ENCODE assay signal across 8 cellular contexts in genomic region chr17:7022791-7023571, GRCh38. TPM values are rescaled to one million over a fixed set of nuclear protein-coding genes. Genes with fewer than 3 reads are reported as not detected.
DNase-seq lines count a peak whose midpoint lies in the region; ATAC-seq and TF ChIP-seq lines count a peak whose summit lies in the region.

BCL6B (plus strand) TSS chr17:7023050; CDS start chr17:7023672, 622 bp downstream.

- H3K9ac ChIP-seq in BLaER1 treated with 17β-estradiol and CSF1 and Interleukin-3, amounts not matched to agents 10 nM and 100 nM = peak within 1 kb of the TSS; percentile 47 to 83 (median 73)

- no peaks in the 10 kb centered on the region for H3K36me3 Mint-ChIP-seq in natural killer cell treated with Interleukin-12 subunit alpha and Interleukin-12 subunit beta and Interleukin-15 and Interleukin-18, amount 100 ng/mL, for 72 hours

- peak within 1 kb of the TSS; percentile 54 to 88 (median 76) for H3K4me2 ChIP-seq in BLaER1 treated with 17β-estradiol and CSF1 and Interleukin-3, amounts not matched to agents 10 nM and 100 nM

- peak within 1 kb of the TSS; percentile 38 to 59 (median 48); a peak in 19 of 20 replicates for H3K4me3 ChIP-seq in BLaER1 treated with 17β-estradiol and CSF1 and Interleukin-3, amounts not matched to agents 10 nM and 100 nM
- H3K4me3 ChIP-seq in SJCRH30 = peak within 1 kb of the TSS; percentile 48
- peak within 1 kb of the TSS; percentile 35 for H3K4me3 ChIP-seq in epithelial cell of proximal tubule (ENCODE audit: low read depth, low read length)

- H3K4me1 Mint-ChIP-seq in natural killer cell treated with Interleukin-12 subunit alpha and Interleukin-12 subunit beta and Interleukin-15 and Interleukin-18, amount 100 ng/mL, for 72 hours (ENCODE audit: low read depth in 2 of 2) = peaks cover 47 to 53% of the 10 kb centered on the region in 2 donors

- no peak for ATAC-seq in natural killer cell treated with Interleukin-12 subunit alpha and Interleukin-12 subunit beta and Interleukin-15 and Interleukin-18, amount 100 ng/mL, for 72 hours
- ATAC-seq in GM21367 (IDR thresholded peaks at IDR 0.05; ENCODE audit: unreplicated experiment) (no peak), HG02938 (IDR thresholded peaks at IDR 0.05; ENCODE audit: unreplicated experiment) (no peak), GM21529 (IDR thresholded peaks at IDR 0.05; ENCODE audit: unreplicated experiment) (no peak)

- H3K36me3 ChIP-seq in BLaER1 treated with 17β-estradiol and CSF1 and Interleukin-3, amounts not matched to agents 10 nM and 100 nM = peaks cover 0 to 22% (median 0%) of the 10 kb centered on the region in 11 experiments; a peak in 6 of 22 replicates
- no peaks in the 10 kb centered on the region for H3K36me3 ChIP-seq in SJCRH30

- H3K4me3 Mint-ChIP-seq in natural killer cell treated with Interleukin-12 subunit alpha and Interleukin-12 subunit beta and Interleukin-15 and Interleukin-18, amount 100 ng/mL, for 72 hours = peak within 1 kb of the TSS; percentile 80

- peaks cover 0 to 11% (median 0%) of the 10 kb centered on the region in 11 experiments; a peak in 7 of 22 replicates for H3K9me3 ChIP-seq in BLaER1 treated with 17β-estradiol and CSF1 and Interleukin-3, amounts not matched to agents 10 nM and 100 nM (replicated peaks in 1 of 11)
- no peaks in the 10 kb centered on the region for H3K9me3 ChIP-seq in SJCRH30 (replicated peaks)

- H3K9me3 Mint-ChIP-seq in natural killer cell treated with Interleukin-12 subunit alpha and Interleukin-12 subunit beta and Interleukin-15 and Interleukin-18, amount 100 ng/mL, for 72 hours = no peaks in the 10 kb centered on the region

- peak within 1 kb of the TSS; percentile 74 to 90 for H3K27ac Mint-ChIP-seq in natural killer cell treated with Interleukin-12 subunit alpha and Interleukin-12 subunit beta and Interleukin-15 and Interleukin-18, amount 100 ng/mL, for 72 hours

- H3K4me1 ChIP-seq in BLaER1 treated with 17β-estradiol and CSF1 and Interleukin-3, amounts not matched to agents 10 nM and 100 nM = peaks cover 37 to 76% (median 60%) of the 10 kb centered on the region in 10 experiments
- H3K4me1 ChIP-seq in SJCRH30 = no peaks in the 10 kb centered on the region

- H3K27ac ChIP-seq in BLaER1 treated with 17β-estradiol and CSF1 and Interleukin-3, amounts not matched to agents 10 nM and 100 nM = peak within 1 kb of the TSS in 10 of 11 experiments; percentile 36 to 88 (median 70); a peak in 19 of 22 replicates
- H3K27ac ChIP-seq in SJCRH30 = peak within 1 kb of the TSS; percentile 29; the same call in 1 of the 2 replicates

- H3K27me3 Mint-ChIP-seq in natural killer cell treated with Interleukin-12 subunit alpha and Interleukin-12 subunit beta and Interleukin-15 and Interleukin-18, amount 100 ng/mL, for 72 hours = no peaks in the 10 kb centered on the region

- TF ChIP-seq CTCF in epithelial cell of proximal tubule (conservative IDR thresholded peaks at IDR 0.05; ENCODE audit: low read depth, low read length) = no peak

- no peaks in the 10 kb centered on the region for H4K20me1 ChIP-seq in BLaER1 treated with 17β-estradiol and CSF1 and Interleukin-3, amounts not matched to agents 10 nM and 100 nM

- DNase-seq in SJCRH30 = no peak
- DNase-seq in epithelial cell of proximal tubule (ENCODE audit: low read depth) = no peak
- no peak for DNase-seq in natural killer cell treated with Interleukin-12 subunit alpha and Interleukin-12 subunit beta and Interleukin-15 and Interleukin-18, amount 100 ng/mL, for 72 hours (ENCODE audit: low spot score)
- DNase-seq in NCI-H748 (lab: John Stamatoyannopoulos, UW; ENCODE audit: unreplicated experiment) = no peak

- peaks cover 23 to 38% (median 31%) of the 10 kb centered on the region in 11 experiments for H3K27me3 ChIP-seq in BLaER1 treated with 17β-estradiol and CSF1 and Interleukin-3, amounts not matched to agents 10 nM and 100 nM
- H3K27me3 ChIP-seq in SJCRH30 = no peaks in the 10 kb centered on the region

RNA-seq across cellular contexts. Expression of gene BCL6B, which starts in this region (rescaled TPM):
- 0.02 TPM in 1 of 2 replicates, not detected in the other for total RNA-seq in SJCRH30 (2014; rRNA removed; shearing (Covaris generic))
- total RNA-seq in epithelial cell of proximal tubule = under 0.01 TPM in 1 of 2 replicates, not detected in the other
- 1 to 10 TPM in 1 of 2 donors, under 1 TPM in 1; 0.73 to 1.1 TPM for total RNA-seq in natural killer cell treated with Interleukin-12 subunit alpha and Interleukin-12 subunit beta and Interleukin-15 and Interleukin-18, amount 100 ng/mL, for 72 hours
